In the genomic region with DNA sequence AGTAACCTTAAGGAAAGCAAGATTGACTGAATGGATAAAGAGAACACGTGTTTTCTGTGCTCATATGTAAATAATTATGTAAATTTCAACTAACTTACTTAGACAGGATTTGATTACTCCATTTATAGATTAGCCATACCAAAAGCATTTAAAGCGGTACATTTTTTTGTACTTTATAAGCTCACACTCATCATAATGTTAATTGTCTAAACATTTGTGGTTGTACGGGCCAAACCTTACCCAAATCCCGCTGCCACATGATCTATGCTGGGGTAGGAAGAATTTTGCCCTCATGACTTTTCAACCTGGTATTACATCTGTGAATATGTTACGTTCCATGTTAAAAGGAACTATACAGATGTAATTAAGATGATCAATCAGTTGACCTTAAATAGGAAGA, we compare ENCODE assay signal across 27 cellular contexts. TPM values are rescaled to one million over a fixed set of nuclear protein-coding genes. Genes with fewer than 3 reads are reported as not detected.
DNase-seq lines count a peak whose midpoint lies in the region; FAIRE-seq and TF ChIP-seq lines count a peak whose summit lies in the region.
"Had no signal": no experiment of that assay in that cellular context is flagged by ENCODE, and none has a peak within 500 bp of the region (broad histone marks: within the 10 kb centered on the region; RNA-seq: fewer than 3 reads in every experiment).

No MANE protein-coding gene starts in this region.

- H3K27ac ChIP-seq in astrocyte (ENCODE audit: low read depth, low read length) (no peak overlapping the region), osteoblast (ENCODE audit: low read depth, low read length) (no peak overlapping the region)
- H3K27ac ChIP-seq: A549, PC-9, SJCRH30 had no signal

- H2AFZ ChIP-seq in astrocyte (ENCODE audit: low read depth, low read length) (no peak overlapping the region), osteoblast (ENCODE audit: low read length) (no peak overlapping the region)
- H2AFZ ChIP-seq: PC-9 had no signal

- H3K4me2 ChIP-seq in astrocyte (ENCODE audit: low read length) (no peak overlapping the region), osteoblast (ENCODE audit: insufficient read depth, low read length) (no peak overlapping the region)
- H3K4me2 ChIP-seq: A549, PC-9 had no signal

- TF ChIP-seq CTCF in HFFc6 (IDR thresholded peaks at IDR 0.05) (no peak), astrocyte (IDR thresholded peaks at IDR 0.05; ENCODE audit: insufficient read depth, low read depth, low read length) (no peak), foreskin fibroblast (IDR thresholded peaks at IDR 0.05; ENCODE audit: low read depth, low read length) (no peak), osteoblast (IDR thresholded peaks at IDR 0.05; ENCODE audit: extremely low read depth, low read depth, low read length) (no peak)

- H3K4me3 ChIP-seq in astrocyte (ENCODE audit: insufficient read depth, low read depth, low read length) (no peak overlapping the region), foreskin fibroblast (ENCODE audit: low read depth in 1 of 2, low read length in 2 of 2) (no peak overlapping the region), osteoblast (ENCODE audit: insufficient read depth, low read length) (no peak overlapping the region)
- H3K4me3 ChIP-seq: A549, PC-9, SJCRH30 had no signal

- H3K9ac ChIP-seq in astrocyte (ENCODE audit: low read length), result no peak overlapping the region

- peaks cover 97% of the 10 kb centered on the region for H3K4me1 Mint-ChIP-seq in HFFc6 (ENCODE audit: low read depth)
- H3K4me1 Mint-ChIP-seq in astrocyte (ENCODE audit: low read depth, unreplicated experiment), result peaks cover 17% of the 10 kb centered on the region
- H3K4me1 Mint-ChIP-seq: B cell had no signal

- no peaks in the 10 kb centered on the region for H3K79me2 ChIP-seq in astrocyte (ENCODE audit: insufficient read depth, low read length)
- H3K79me2 ChIP-seq in osteoblast (ENCODE audit: insufficient read depth, low read length), result no peaks in the 10 kb centered on the region

- H4K20me1 ChIP-seq in astrocyte (ENCODE audit: insufficient read depth, low read length) (no peaks in the 10 kb centered on the region), osteoblast (ENCODE audit: insufficient read depth, low read length) (no peaks in the 10 kb centered on the region)

- peak; percentile 65 for DNase-seq in EH (ENCODE audit: low read depth)
- peak; percentile 45 for DNase-seq in HFFc6
- no peak for DNase-seq in astrocyte (ENCODE audit: low read depth)
- DNase-seq in foreskin fibroblast, result peak; percentile 21 to 62
- no peak for DNase-seq in osteoblast (ENCODE audit: insufficient read length, low spot score, missing footprints)
- DNase-seq in kidney glomerular epithelial cell (lab: John Stamatoyannopoulos, UW), result no peak
- DNase-seq in NOMO-1 treated with DMSO at 0.1 percent for 48 hours (lab: John Stamatoyannopoulos, UW; ENCODE audit: unreplicated experiment), result no peak
- DNase-seq: CD8-positive, alpha-beta memory T cell; DMS 273 treated with DMSO at 0.1 percent for 48 hours; DMS79 treated with DMSO at 0.1 percent for 48 hours; NCI-H1092 treated with DMSO at 0.1 percent for 48 hours; NCI-H1436 treated with DMSO at 0.1 percent for 48 hours; NCI-H187 treated with DMSO at 0.1 percent for 48 hours; NCI-H2171 treated with DMSO at 0.1 percent for 48 hours; NCI-H345; NCI-H524; NCI-H82; NK-92 treated with Interleukin-12 subunit alpha and Interleukin-12 subunit beta, amount 100 ng/mL, for 24 hours; PC-9; SJCRH30 had no signal

- H3K27me3 ChIP-seq in astrocyte (ENCODE audit: insufficient read depth, low read length) (no peaks in the 10 kb centered on the region), osteoblast (ENCODE audit: insufficient read depth, low read length) (no peaks in the 10 kb centered on the region)
- H3K27me3 ChIP-seq: SJCRH30 had no signal

- H3K36me3 ChIP-seq in astrocyte (ENCODE audit: insufficient read depth, low read length) (no peaks in the 10 kb centered on the region), osteoblast (ENCODE audit: insufficient read depth, low read length) (no peaks in the 10 kb centered on the region)
- H3K36me3 ChIP-seq: SJCRH30 had no signal

- peaks cover 75% of the 10 kb centered on the region for H3K36me3 Mint-ChIP-seq in HFFc6 (ENCODE audit: low read depth)
- H3K36me3 Mint-ChIP-seq in astrocyte (ENCODE audit: low read depth, unreplicated experiment), result no peaks in the 10 kb centered on the region
- H3K36me3 Mint-ChIP-seq: CD14-positive monocyte; CD8-positive, alpha-beta memory T cell had no signal

- H3K27me3 Mint-ChIP-seq in HFFc6 (ENCODE audit: insufficient read depth) (peaks cover 6% of the 10 kb centered on the region), astrocyte (ENCODE audit: low read depth, unreplicated experiment) (peaks cover 5% of the 10 kb centered on the region)

- H3K4me1 ChIP-seq in astrocyte (ENCODE audit: insufficient read depth, low read length), result no peaks in the 10 kb centered on the region
- H3K4me1 ChIP-seq in osteoblast (ENCODE audit: insufficient read depth, low read length), result peaks cover 29% of the 10 kb centered on the region
- H3K4me1 ChIP-seq: A549 had no signal

- no peak for FAIRE-seq in astrocyte (lab: Jason Lieb, UNC)
- FAIRE-seq: A549, GM18507 had no signal

- H3K9me3 ChIP-seq in astrocyte (ENCODE audit: insufficient read depth, low read depth, low read length), result no peaks in the 10 kb centered on the region
- H3K9me3 ChIP-seq in osteoblast (ENCODE audit: low read depth, low read length), result no peaks in the 10 kb centered on the region
- H3K9me3 ChIP-seq: A549, SJCRH30 had no signal

- H3K9me3 Mint-ChIP-seq in HFFc6, result peaks cover 11% of the 10 kb centered on the region
- H3K9me3 Mint-ChIP-seq in astrocyte (ENCODE audit: unreplicated experiment), result no peaks in the 10 kb centered on the region
- H3K9me3 Mint-ChIP-seq: CD8-positive, alpha-beta memory T cell had no signal

- peak overlapping the region; percentile 88 for H3K27ac Mint-ChIP-seq in HFFc6
- H3K27ac Mint-ChIP-seq in astrocyte (ENCODE audit: unreplicated experiment), result peak overlapping the region; percentile 44
- H3K27ac Mint-ChIP-seq: B cell; CD14-positive monocyte; CD8-positive, alpha-beta memory T cell had no signal

- peak overlapping the region; percentile 62; the same call in 1 of the 2 replicates for H3K4me3 Mint-ChIP-seq in HFFc6
- no peak overlapping the region for H3K4me3 Mint-ChIP-seq in astrocyte (ENCODE audit: unreplicated experiment)
- H3K4me3 Mint-ChIP-seq: B cell; CD14-positive monocyte; CD8-positive, alpha-beta memory T cell had no signal

RNA-seq across cellular contexts. Expression of gene MKX, which starts 29.1 kb away (rescaled TPM):
- total RNA-seq in HFFc6 (2021; fragmentation: NEBNext Ultra II Directional; extraction: Animal tissue kit (Norgen Biotek cat#: 25700)), result 10 to 100 TPM; 36.6 to 99.7 (median 40.6) TPM
- total RNA-seq in astrocyte (3.5 and 3.9 TPM in 2 replicates), osteoblast (6.5 and 15.3 TPM in 2 replicates)
- total RNA-seq: B cell; G401; H4; PC-9; T-helper 2 cell treated with Interferon-gamma antibody and Interleukin-4, amounts not matched to agents 100 ng/mL and 5 ng/mL, for 36 hours had no signal

Comparison
In these comparisons a context has a peak if more than half of its experiments do, and no peak if none do; other contexts are left out.
1. DNase-seq: peak in EH (single experiment), HFFc6 (single experiment) and foreskin fibroblast (2 of 2); none in astrocyte (single experiment), osteoblast (single experiment), kidney glomerular epithelial cell (single experiment) and NOMO-1 treated with DMSO at 0.1 percent for 48 hours (single experiment).